In the genomic region with DNA sequence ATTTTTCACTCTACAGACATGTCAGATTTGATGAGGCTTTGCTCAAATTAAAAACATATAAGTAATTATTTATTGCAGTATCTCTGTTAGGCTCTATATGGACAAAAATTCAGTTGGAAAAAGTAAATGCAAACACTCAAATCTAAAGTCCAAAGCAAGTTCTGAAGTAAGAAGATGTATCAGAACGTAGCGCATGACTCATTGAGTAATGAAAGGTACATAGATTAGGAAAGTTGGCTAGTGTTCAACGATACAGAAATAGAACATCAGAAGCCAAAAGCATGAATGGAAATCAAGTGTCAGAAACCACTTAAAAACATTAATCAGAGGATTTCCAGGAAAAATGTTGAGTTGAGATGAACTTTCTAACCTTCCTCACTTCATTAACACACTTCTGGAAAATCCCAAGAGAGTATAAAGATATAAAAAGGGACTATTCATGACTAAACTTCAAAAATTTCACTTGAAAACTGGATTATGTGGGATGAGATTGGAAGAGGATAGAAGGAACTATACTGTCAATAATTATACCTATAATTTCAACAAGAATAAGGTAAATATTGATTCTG, we compare ENCODE assay signal across 1 cellular context.
A peak's percentile ranks its signal among the peaks of the same experiment; 100 is the strongest.
TF ChIP-seq lines count a peak whose summit lies in the region.

No MANE protein-coding gene starts in this region.

TF ChIP-seq in liver, 16 proteins besides CTCF, POLR2A, EP300 and RAD21:
- TF ChIP-seq, protein P1, sequence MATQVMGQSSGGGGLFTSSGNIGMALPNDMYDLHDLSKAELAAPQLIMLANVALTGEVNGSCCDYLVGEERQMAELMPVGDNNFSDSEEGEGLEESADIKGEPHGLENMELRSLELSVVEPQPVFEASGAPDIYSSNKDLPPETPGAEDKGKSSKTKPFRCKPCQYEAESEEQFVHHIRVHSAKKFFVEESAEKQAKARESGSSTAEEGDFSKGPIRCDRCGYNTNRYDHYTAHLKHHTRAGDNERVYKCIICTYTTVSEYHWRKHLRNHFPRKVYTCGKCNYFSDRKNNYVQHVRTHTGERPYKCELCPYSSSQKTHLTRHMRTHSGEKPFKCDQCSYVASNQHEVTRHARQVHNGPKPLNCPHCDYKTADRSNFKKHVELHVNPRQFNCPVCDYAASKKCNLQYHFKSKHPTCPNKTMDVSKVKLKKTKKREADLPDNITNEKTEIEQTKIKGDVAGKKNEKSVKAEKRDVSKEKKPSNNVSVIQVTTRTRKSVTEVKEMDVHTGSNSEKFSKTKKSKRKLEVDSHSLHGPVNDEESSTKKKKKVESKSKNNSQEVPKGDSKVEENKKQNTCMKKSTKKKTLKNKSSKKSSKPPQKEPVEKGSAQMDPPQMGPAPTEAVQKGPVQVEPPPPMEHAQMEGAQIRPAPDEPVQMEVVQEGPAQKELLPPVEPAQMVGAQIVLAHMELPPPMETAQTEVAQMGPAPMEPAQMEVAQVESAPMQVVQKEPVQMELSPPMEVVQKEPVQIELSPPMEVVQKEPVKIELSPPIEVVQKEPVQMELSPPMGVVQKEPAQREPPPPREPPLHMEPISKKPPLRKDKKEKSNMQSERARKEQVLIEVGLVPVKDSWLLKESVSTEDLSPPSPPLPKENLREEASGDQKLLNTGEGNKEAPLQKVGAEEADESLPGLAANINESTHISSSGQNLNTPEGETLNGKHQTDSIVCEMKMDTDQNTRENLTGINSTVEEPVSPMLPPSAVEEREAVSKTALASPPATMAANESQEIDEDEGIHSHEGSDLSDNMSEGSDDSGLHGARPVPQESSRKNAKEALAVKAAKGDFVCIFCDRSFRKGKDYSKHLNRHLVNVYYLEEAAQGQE (IDR thresholded peaks at IDR 0.05): peak; percentile 62
- TF ChIP-seq FOXA1 (IDR thresholded peaks at IDR 0.05) (no peak), JUND (IDR thresholded peaks at IDR 0.05) (peak; percentile 97), YY1 (IDR thresholded peaks at IDR 0.05) (no peak), HNF4A (conservative IDR thresholded peaks at IDR 0.05) (peak; percentile 85 to 92), EGR1 (IDR thresholded peaks at IDR 0.05; ENCODE audit: low read depth in 2 of 2) (peak in 1 of 2 donors; percentile 84), RXRA (IDR thresholded peaks at IDR 0.05) (peak in 1 of 2 donors; percentile 80), HNF4G (IDR thresholded peaks at IDR 0.05) (peak; percentile 58), NR2F2 (IDR thresholded peaks at IDR 0.05) (no peak), SP1 (IDR thresholded peaks at IDR 0.05) (peak; percentile 76), GABPA (IDR thresholded peaks at IDR 0.05 in 1 of 2, conservative IDR thresholded peaks at IDR 0.05 in 1 of 2) (no peak), FOXA2 (IDR thresholded peaks at IDR 0.05) (peak; percentile 73), TAF1 (conservative IDR thresholded peaks at IDR 0.05) (no peak)
- TF ChIP-seq, protein P2, sequence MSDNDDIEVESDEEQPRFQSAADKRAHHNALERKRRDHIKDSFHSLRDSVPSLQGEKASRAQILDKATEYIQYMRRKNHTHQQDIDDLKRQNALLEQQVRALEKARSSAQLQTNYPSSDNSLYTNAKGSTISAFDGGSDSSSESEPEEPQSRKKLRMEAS (IDR thresholded peaks at IDR 0.05): peak; percentile 37
- TF ChIP-seq, protein P3, sequence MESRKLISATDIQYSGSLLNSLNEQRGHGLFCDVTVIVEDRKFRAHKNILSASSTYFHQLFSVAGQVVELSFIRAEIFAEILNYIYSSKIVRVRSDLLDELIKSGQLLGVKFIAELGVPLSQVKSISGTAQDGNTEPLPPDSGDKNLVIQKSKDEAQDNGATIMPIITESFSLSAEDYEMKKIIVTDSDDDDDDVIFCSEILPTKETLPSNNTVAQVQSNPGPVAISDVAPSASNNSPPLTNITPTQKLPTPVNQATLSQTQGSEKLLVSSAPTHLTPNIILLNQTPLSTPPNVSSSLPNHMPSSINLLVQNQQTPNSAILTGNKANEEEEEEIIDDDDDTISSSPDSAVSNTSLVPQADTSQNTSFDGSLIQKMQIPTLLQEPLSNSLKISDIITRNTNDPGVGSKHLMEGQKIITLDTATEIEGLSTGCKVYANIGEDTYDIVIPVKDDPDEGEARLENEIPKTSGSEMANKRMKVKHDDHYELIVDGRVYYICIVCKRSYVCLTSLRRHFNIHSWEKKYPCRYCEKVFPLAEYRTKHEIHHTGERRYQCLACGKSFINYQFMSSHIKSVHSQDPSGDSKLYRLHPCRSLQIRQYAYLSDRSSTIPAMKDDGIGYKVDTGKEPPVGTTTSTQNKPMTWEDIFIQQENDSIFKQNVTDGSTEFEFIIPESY (IDR thresholded peaks at IDR 0.05): peak; percentile 69
- TF ChIP-seq, protein P4, sequence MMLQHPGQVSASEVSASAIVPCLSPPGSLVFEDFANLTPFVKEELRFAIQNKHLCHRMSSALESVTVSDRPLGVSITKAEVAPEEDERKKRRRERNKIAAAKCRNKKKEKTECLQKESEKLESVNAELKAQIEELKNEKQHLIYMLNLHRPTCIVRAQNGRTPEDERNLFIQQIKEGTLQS (IDR thresholded peaks at IDR 0.05): peak; percentile 91
TF ChIP-seq in liver: peak in this region for 11.
